ENCODE assay signal across 11 cellular contexts in genomic region chr9:135993409-135993742, GRCh38. TPM values are rescaled to one million over a fixed set of nuclear protein-coding genes. Genes with fewer than 3 reads are reported as not detected.
A peak's percentile ranks its signal among the peaks of the same experiment; 100 is the strongest.
DNase-seq lines count a peak whose midpoint lies in the region; ATAC-seq, FAIRE-seq and TF ChIP-seq lines count a peak whose summit lies in the region.
"Had no signal": no experiment of that assay in that cellular context is flagged by ENCODE, and none has a peak within 500 bp of the region (broad histone marks: within the 10 kb centered on the region; RNA-seq: fewer than 3 reads in every experiment).

No MANE protein-coding gene starts in this region.

- H3K4me1 ChIP-seq in ES-I3 (ENCODE audit: insufficient read depth, low read length) = peaks cover 27% of the 10 kb centered on the region; the same call in 1 of the 2 replicates
- H3K4me1 ChIP-seq in astrocyte (ENCODE audit: insufficient read depth, low read length) = peaks cover 14% of the 10 kb centered on the region
- peaks cover 19 to 51% (median 34%) of the 10 kb centered on the region in 4 donors for H3K4me1 ChIP-seq in liver (ENCODE audit: control insufficient read depth in 4 of 4, insufficient read depth in 4 of 4, low read length in 3 of 4)
- H3K4me1 ChIP-seq in gastrocnemius medialis = peaks cover 22 to 24% of the 10 kb centered on the region in 2 donors

- peak overlapping the region; percentile 72 for H2AFZ ChIP-seq in astrocyte (ENCODE audit: low read depth, low read length)

- H3K9me3 ChIP-seq in ES-I3 (ENCODE audit: control insufficient read depth, insufficient read depth, low read length) (no peaks in the 10 kb centered on the region), astrocyte (ENCODE audit: insufficient read depth, low read depth, low read length) (no peaks in the 10 kb centered on the region), liver (ENCODE audit: control insufficient read depth in 4 of 4, low read length in 3 of 4) (no peaks in the 10 kb centered on the region), gastrocnemius medialis (no peaks in the 10 kb centered on the region)

- H3K27ac Mint-ChIP-seq in astrocyte (ENCODE audit: unreplicated experiment) = no peak overlapping the region

- H3K27me3 Mint-ChIP-seq in astrocyte (ENCODE audit: low read depth, unreplicated experiment) = no peaks in the 10 kb centered on the region
- H3K27me3 Mint-ChIP-seq: CD4-positive, CD25-positive, alpha-beta regulatory T cell had no signal

- H3K27ac ChIP-seq in astrocyte (ENCODE audit: low read depth, low read length) (no peak overlapping the region), liver (ENCODE audit: low read depth in 1 of 2, low read length in 2 of 2) (peak overlapping the region; percentile 90 to 93), gastrocnemius medialis (peak overlapping the region; percentile 76 to 83 (median 78))
- H3K27ac ChIP-seq: HL-60 had no signal

- in situ Hi-C loops in gastrocnemius medialis (cut with MboI; ENCODE audit: low sequenced_read_pairs in 4 of 4) = no loop called here

- peaks cover 2% of the 10 kb centered on the region for H3K27me3 ChIP-seq in astrocyte (ENCODE audit: insufficient read depth, low read length)
- no peaks in the 10 kb centered on the region for H3K27me3 ChIP-seq in liver (ENCODE audit: control insufficient read depth in 4 of 4, insufficient read depth in 4 of 4, low read length in 3 of 4)
- H3K27me3 ChIP-seq in gastrocnemius medialis = peaks cover 0 to 11% (median 0%) of the 10 kb centered on the region in 3 donors

- no peaks in the 10 kb centered on the region for H4K20me1 ChIP-seq in astrocyte (ENCODE audit: insufficient read depth, low read length)

- H3K4me3 ChIP-seq in astrocyte (ENCODE audit: insufficient read depth, low read depth, low read length) (no peak overlapping the region), liver (ENCODE audit: low read depth in 1 of 3, low read length in 3 of 3) (no peak overlapping the region), gastrocnemius medialis (peak overlapping the region in 2 of 4 donors; percentile 31 to 32)

- H3K36me3 Mint-ChIP-seq in astrocyte (ENCODE audit: low read depth, unreplicated experiment) = no peaks in the 10 kb centered on the region
- H3K36me3 Mint-ChIP-seq: CD4-positive, CD25-positive, alpha-beta regulatory T cell had no signal

- TF ChIP-seq CTCF in astrocyte (IDR thresholded peaks at IDR 0.05; ENCODE audit: insufficient read depth, low read depth, low read length) (no peak), liver (IDR thresholded peaks at IDR 0.05; ENCODE audit: low read depth, low read length, missing input control) (no peak), gastrocnemius medialis (IDR thresholded peaks at IDR 0.05 in 4 of 5, conservative IDR thresholded peaks at IDR 0.05 in 1 of 5) (no peak)

- 64% methylated on average over 13 of the region's 13 CpGs for WGBS in liver

- H3K4me3 Mint-ChIP-seq in astrocyte (ENCODE audit: unreplicated experiment) = no peak overlapping the region

- peak overlapping the region; percentile 81 for H3K4me2 ChIP-seq in astrocyte (ENCODE audit: low read length)

- no peak for TF ChIP-seq RAD21 in liver (IDR thresholded peaks at IDR 0.05)

- H3K79me2 ChIP-seq in astrocyte (ENCODE audit: insufficient read depth, low read length) = no peaks in the 10 kb centered on the region

- no peak for DNase-seq in astrocyte (ENCODE audit: low read depth)
- no peak for DNase-seq in gastrocnemius medialis
- DNase-seq in NCI-H1105 treated with DMSO at 0.1 percent for 48 hours (lab: John Stamatoyannopoulos, UW) = no peak
- DNase-seq in NCI-H187 treated with DMSO at 0.1 percent for 48 hours (lab: John Stamatoyannopoulos, UW) = no peak
- DNase-seq: NCI-H1417 treated with DMSO at 0.1 percent for 48 hours had no signal

- intact Hi-C loops in gastrocnemius medialis (cut with DNase I; ENCODE audit: low total_unique reads) = no loop called here

- FAIRE-seq in astrocyte (lab: Jason Lieb, UNC) = no peak

- no peaks in the 10 kb centered on the region for H3K9me3 Mint-ChIP-seq in astrocyte (ENCODE audit: unreplicated experiment)
- H3K9me3 Mint-ChIP-seq: CD4-positive, CD25-positive, alpha-beta regulatory T cell had no signal

- H3K9ac ChIP-seq in ES-I3 (ENCODE audit: low read depth, low read length) (peak overlapping the region; percentile 2; the same call in 1 of the 2 replicates), astrocyte (ENCODE audit: low read length) (peak overlapping the region; percentile 56), liver (ENCODE audit: low read depth in 1 of 2, low read length in 2 of 2) (peak overlapping the region; percentile 15 to 17)

- no peaks in the 10 kb centered on the region for H3K4me1 Mint-ChIP-seq in astrocyte (ENCODE audit: low read depth, unreplicated experiment)

- no peak for ATAC-seq in gastrocnemius medialis
- ATAC-seq in GM19467 (IDR thresholded peaks at IDR 0.05; ENCODE audit: unreplicated experiment) = no peak
- ATAC-seq in HG03565 (IDR thresholded peaks at IDR 0.05; ENCODE audit: unreplicated experiment) = no peak

- no peak for TF ChIP-seq POLR2A in gastrocnemius medialis (IDR thresholded peaks at IDR 0.05)

- H3K36me3 ChIP-seq in ES-I3 (ENCODE audit: insufficient read depth, low read length) (no peaks in the 10 kb centered on the region), astrocyte (ENCODE audit: insufficient read depth, low read length) (no peaks in the 10 kb centered on the region), liver (ENCODE audit: control insufficient read depth in 4 of 4, insufficient read depth in 3 of 4, low read depth in 1 of 4, low read length in 3 of 4) (no peaks in the 10 kb centered on the region), gastrocnemius medialis (no peaks in the 10 kb centered on the region)

TF ChIP-seq in liver, 16 proteins besides CTCF, POLR2A, EP300 and RAD21:
- TF ChIP-seq YY1 (IDR thresholded peaks at IDR 0.05) (no peak), NR2F2 (IDR thresholded peaks at IDR 0.05) (no peak), JUND (IDR thresholded peaks at IDR 0.05) (no peak), FOXA2 (IDR thresholded peaks at IDR 0.05) (no peak), TAF1 (conservative IDR thresholded peaks at IDR 0.05) (no peak), MAX (IDR thresholded peaks at IDR 0.05) (no peak), FOXA1 (IDR thresholded peaks at IDR 0.05) (no peak), EGR1 (IDR thresholded peaks at IDR 0.05; ENCODE audit: low read depth in 2 of 2) (no peak), SP1 (IDR thresholded peaks at IDR 0.05) (no peak), GABPA (IDR thresholded peaks at IDR 0.05 in 1 of 2, conservative IDR thresholded peaks at IDR 0.05 in 1 of 2) (no peak), HNF4G (IDR thresholded peaks at IDR 0.05) (no peak), RXRA (IDR thresholded peaks at IDR 0.05) (no peak), ZBTB33 (IDR thresholded peaks at IDR 0.05) (no peak), ATF3 (IDR thresholded peaks at IDR 0.05) (no peak), REST (IDR thresholded peaks at IDR 0.05) (no peak), HNF4A (conservative IDR thresholded peaks at IDR 0.05) (no peak)
TF ChIP-seq in liver: peak in this region for 0.

RNA-seq across cellular contexts. Expression of gene UBAC1, which starts 32.2 kb away (rescaled TPM):
- total RNA-seq in astrocyte (31.8 and 32.5 TPM in 2 replicates), liver (100 to 1,000 TPM in 1 of 2 donors, 10 to 100 TPM in 1; 16.4 to 115 TPM), gastrocnemius medialis (100 to 1,000 TPM; 218 to 263 (median 248) TPM)
- polyA plus RNA-seq in liver = 10 to 100 TPM; 16.2 to 16.4 TPM

Comparison
In these comparisons a context has a peak if more than half of its experiments do, and no peak if none do; other contexts are left out.
1. H3K9ac ChIP-seq: peak in every context shown above with its lines; median percentile 56 in astrocyte; 16 in liver; 2 in ES-I3.